ENCODE assay signal across 17 cellular contexts in the genomic region with DNA sequence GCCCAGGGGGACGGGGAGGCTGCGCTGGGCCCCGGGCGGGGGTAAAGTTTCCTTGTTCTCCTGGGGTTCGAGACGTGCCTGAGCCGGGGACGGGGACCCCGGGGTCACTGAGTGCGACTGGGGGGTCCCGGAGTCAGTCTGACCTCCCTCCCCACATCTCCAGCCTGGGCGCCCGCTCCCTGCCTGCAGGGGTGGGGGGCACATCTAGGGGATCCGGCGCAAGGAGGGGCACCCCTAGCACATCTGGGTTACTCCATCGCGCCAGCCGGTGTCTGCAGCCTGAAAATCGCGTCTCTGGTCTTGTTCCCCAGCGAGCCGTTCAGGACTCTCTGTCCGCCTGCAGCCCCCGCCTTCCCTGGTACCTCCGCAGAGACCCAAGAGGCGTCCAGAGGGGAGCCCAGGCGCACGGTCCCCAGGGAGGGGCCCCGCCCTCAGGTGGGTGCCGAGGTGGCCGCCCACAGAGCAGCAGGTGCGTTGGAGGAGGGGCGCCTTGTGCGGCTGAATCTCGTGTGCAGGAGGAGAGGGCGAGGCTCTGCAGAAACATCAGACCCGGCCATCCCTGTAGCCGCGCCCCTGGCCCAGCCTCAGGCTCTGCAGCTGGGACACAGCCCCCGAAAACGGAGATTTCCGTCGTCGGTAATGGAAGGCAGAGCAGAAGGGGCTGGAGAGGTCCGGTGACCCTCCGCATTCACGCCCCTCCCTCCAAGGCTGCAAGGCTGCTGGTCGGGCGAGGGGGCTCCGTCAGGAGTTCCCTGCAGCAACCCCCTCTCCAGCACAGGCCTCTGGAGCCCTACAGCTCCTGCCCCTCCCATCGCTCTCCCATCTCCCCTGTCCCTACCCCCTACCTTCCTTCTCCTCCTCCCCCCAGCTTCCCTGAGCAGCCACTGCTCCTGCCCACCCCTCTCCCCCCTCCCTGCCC. TPM values are rescaled to one million over a fixed set of nuclear protein-coding genes. Genes with fewer than 3 reads are reported as not detected.
DNase-seq lines count a peak whose midpoint lies in the region; ATAC-seq and TF ChIP-seq lines count a peak whose summit lies in the region.
"Had no signal": no experiment of that assay in that cellular context is flagged by ENCODE, and none has a peak within 500 bp of the region (broad histone marks: within the 10 kb centered on the region; RNA-seq: fewer than 3 reads in every experiment).

No MANE protein-coding gene starts in this region.

- no peak overlapping the region for H2BK20ac ChIP-seq in H9 (ENCODE audit: low read depth, low read length, poor library complexity, severe bottlenecking)

- no peak overlapping the region; the same call in 1 of the 2 replicates for H3K14ac ChIP-seq in H9 (ENCODE audit: insufficient read depth, low read length)

- H3K23me2 ChIP-seq in H9 (ENCODE audit: insufficient read length, low read depth, low read length, poor library complexity, severe bottlenecking), result peaks cover 6% of the 10 kb centered on the region

- no peak overlapping the region for H2AFZ ChIP-seq in H9 (ENCODE audit: low read length)

- intact Hi-C loops in upper lobe of right lung (cut with DNase I) (no loop called here), sigmoid colon (cut with DNase I) (no loop called here)

- no peaks in the 10 kb centered on the region for H3K36me3 Mint-ChIP-seq in H9 (ENCODE audit: insufficient read depth in 1 of 3, low read depth in 3 of 3)
- no peaks in the 10 kb centered on the region for H3K36me3 Mint-ChIP-seq in T-helper 2 cell treated with Interferon-gamma antibody and Interleukin-4, amounts not matched to agents 5 μg/mL and 100 μg/mL, for 36 hours (ENCODE audit: low read depth)
- H3K36me3 Mint-ChIP-seq: CD14-positive monocyte had no signal

- H3K18ac ChIP-seq in H9 (ENCODE audit: insufficient read length, low read depth, low read length), result no peak overlapping the region

- no peak overlapping the region for H3K27ac ChIP-seq in H9 (ENCODE audit: insufficient read length, low read depth, low read length)
- H3K27ac ChIP-seq in iPS-20b (ENCODE audit: low read length), result no peak overlapping the region
- H3K27ac ChIP-seq in upper lobe of right lung, result no peak overlapping the region
- H3K27ac ChIP-seq in sigmoid colon, result no peak overlapping the region
- H3K27ac ChIP-seq: esophagus squamous epithelium, heart right ventricle, left lung, RWPE1, thyroid gland had no signal

- no peak overlapping the region for H4K5ac ChIP-seq in H9 (ENCODE audit: insufficient read length, low read depth, low read length)

- H3K27me3 Mint-ChIP-seq in H9 (ENCODE audit: low read depth), result peaks cover 39% of the 10 kb centered on the region
- peaks cover 12% of the 10 kb centered on the region for H3K27me3 Mint-ChIP-seq in T-helper 2 cell treated with Interferon-gamma antibody and Interleukin-4, amounts not matched to agents 5 μg/mL and 100 μg/mL, for 36 hours (ENCODE audit: low read depth)

- H3K9me3 ChIP-seq in H9 (ENCODE audit: control insufficient read depth, low read depth, low read length) (no peaks in the 10 kb centered on the region), iPS-20b (ENCODE audit: insufficient read depth, low read depth, low read length) (no peaks in the 10 kb centered on the region), upper lobe of right lung (no peaks in the 10 kb centered on the region), sigmoid colon (no peaks in the 10 kb centered on the region)
- H3K9me3 ChIP-seq: esophagus squamous epithelium, heart right ventricle, left lung, thyroid gland had no signal

- no peak for ATAC-seq in upper lobe of right lung
- ATAC-seq: heart right ventricle, left lung had no signal

- WGBS in H9 (ENCODE audit: extremely low coverage, insufficient read length, low lambda C conversion rate), result no CpG with 5 or more reads among the region's 51 CpGs
- 13% methylated on average over 51 of the region's 51 CpGs for WGBS in sigmoid colon, 2 donors

- no peaks in the 10 kb centered on the region for H4K20me1 ChIP-seq in H9 (ENCODE audit: control insufficient read depth, insufficient read depth, insufficient read length)

- H4K91ac ChIP-seq in H9 (ENCODE audit: insufficient read length, low read depth, low read length), result no peak overlapping the region

- TF ChIP-seq CTCF in H9 (conservative IDR thresholded peaks at IDR 0.05), result no peak
- TF ChIP-seq CTCF in upper lobe of right lung (IDR thresholded peaks at IDR 0.05), result no peak
- TF ChIP-seq CTCF in sigmoid colon (IDR thresholded peaks at IDR 0.05), result no peak

- no peak overlapping the region for H2BK120ac ChIP-seq in H9 (ENCODE audit: low read depth, low read length, poor library complexity, severe bottlenecking)

- no peak overlapping the region for H3K4ac ChIP-seq in H9 (ENCODE audit: low read depth, low read length)

- H3K79me2 ChIP-seq in H9 (ENCODE audit: insufficient read depth, low read length), result no peaks in the 10 kb centered on the region

- no peak overlapping the region for H3T11ph ChIP-seq in H9 (ENCODE audit: low read length)

- H2BK5ac ChIP-seq in H9 (ENCODE audit: insufficient read length, low read length), result no peak overlapping the region

- DNase-seq in DMS79 (lab: John Stamatoyannopoulos, UW), result peak; percentile 21
- DNase-seq in H9, result peak; percentile 67
- DNase-seq in NCI-H69 (lab: John Stamatoyannopoulos, UW), result peak; percentile 38
- no peak for DNase-seq in upper lobe of right lung
- no peak for DNase-seq in sigmoid colon
- no peak for DNase-seq in T-helper 2 cell treated with Interferon-gamma antibody and Interleukin-4, amounts not matched to agents 5 μg/mL and 100 μg/mL, for 36 hours (ENCODE audit: low spot score)
- DNase-seq: activated CD4-positive, alpha-beta T cell treated with anti-CD3 and anti-CD28 coated beads, Interleukin-2, amount 50 U/mL, for 1 hour; esophagus squamous epithelium; NCI-H82; thyroid gland had no signal

- no peak overlapping the region for H3K9ac ChIP-seq in H9 (ENCODE audit: extremely low read depth, insufficient read length, low read length)
- H3K9ac ChIP-seq in iPS-20b (ENCODE audit: low read depth, low read length), result no peak overlapping the region

- H3K27me3 ChIP-seq in H9 (ENCODE audit: insufficient read depth, low read length) (no peaks in the 10 kb centered on the region; the same call in 1 of the 2 replicates), iPS-20b (ENCODE audit: insufficient read depth, low read length) (peaks cover 44% of the 10 kb centered on the region), upper lobe of right lung (peaks cover 67% of the 10 kb centered on the region), sigmoid colon (peaks cover 27 to 85% (median 61%) of the 10 kb centered on the region in 3 donors)
- H3K27me3 ChIP-seq: thyroid gland had no signal

- no peak for TF ChIP-seq POLR2A in sigmoid colon (IDR thresholded peaks at IDR 0.05)

- TF ChIP-seq EP300 in sigmoid colon (IDR thresholded peaks at IDR 0.05), result no peak

- H3K4me3 ChIP-seq in iPS-20b (ENCODE audit: low read length), result peak overlapping the region; percentile 59; the same call in 1 of the 2 replicates
- no peak overlapping the region for H3K4me3 ChIP-seq in upper lobe of right lung
- no peak overlapping the region for H3K4me3 ChIP-seq in sigmoid colon
- H3K4me3 ChIP-seq: left lung, thyroid gland had no signal

- no peak overlapping the region for H4K8ac ChIP-seq in H9 (replicated peaks; ENCODE audit: insufficient read length, low read depth, low read length)

- no peak overlapping the region for H2BK12ac ChIP-seq in H9 (ENCODE audit: insufficient read length, low read depth, low read length)

- H3K79me1 ChIP-seq in H9 (ENCODE audit: insufficient read depth, low read depth, low read length, poor library complexity, severe bottlenecking), result no peaks in the 10 kb centered on the region

- H3K36me3 ChIP-seq in iPS-20b (ENCODE audit: insufficient read depth, low read depth, low read length), result no peaks in the 10 kb centered on the region
- H3K36me3 ChIP-seq in upper lobe of right lung, result no peaks in the 10 kb centered on the region
- no peaks in the 10 kb centered on the region for H3K36me3 ChIP-seq in sigmoid colon
- H3K36me3 ChIP-seq: esophagus squamous epithelium, heart right ventricle, left lung, thyroid gland had no signal

- peak overlapping the region; percentile 37 for H3K4me2 ChIP-seq in H9 (ENCODE audit: insufficient read depth, insufficient read length, low read length)

- no peak overlapping the region for H3K23ac ChIP-seq in H9 (ENCODE audit: insufficient read length, low read depth, low read length)

- peaks cover 10 to 26% of the 10 kb centered on the region in 2 experiments for H3K4me1 Mint-ChIP-seq in H9
- no peaks in the 10 kb centered on the region for H3K4me1 Mint-ChIP-seq in T-helper 2 cell treated with Interferon-gamma antibody and Interleukin-4, amounts not matched to agents 5 μg/mL and 100 μg/mL, for 36 hours (ENCODE audit: low read depth)
- H3K4me1 Mint-ChIP-seq: CD14-positive monocyte had no signal

- no peaks in the 10 kb centered on the region; a peak in 1 of 5 replicates for H3K9me3 Mint-ChIP-seq in H9
- H3K9me3 Mint-ChIP-seq in T-helper 2 cell treated with Interferon-gamma antibody and Interleukin-4, amounts not matched to agents 5 μg/mL and 100 μg/mL, for 36 hours, result no peaks in the 10 kb centered on the region

- no peak overlapping the region for H3K56ac ChIP-seq in H9 (ENCODE audit: insufficient read length, low read depth, low read length)

- H3K4me1 ChIP-seq in H9 (ENCODE audit: insufficient read depth, low read length) (no peaks in the 10 kb centered on the region; the same call in 1 of the 2 replicates), iPS-20b (ENCODE audit: insufficient read depth, low read length) (no peaks in the 10 kb centered on the region), upper lobe of right lung (no peaks in the 10 kb centered on the region), sigmoid colon (peaks cover 0 to 11% (median 8%) of the 10 kb centered on the region in 4 donors)
- H3K4me1 ChIP-seq: left lung had no signal

- peak overlapping the region; percentile 30 to 69; a peak in 4 of 5 replicates for H3K4me3 Mint-ChIP-seq in H9
- H3K4me3 Mint-ChIP-seq in T-helper 2 cell treated with Interferon-gamma antibody and Interleukin-4, amounts not matched to agents 5 μg/mL and 100 μg/mL, for 36 hours, result no peak overlapping the region

- H2BK15ac ChIP-seq in H9 (ENCODE audit: low read depth, low read length), result no peak overlapping the region

- H2AK5ac ChIP-seq in H9 (ENCODE audit: insufficient read length, low read length), result no peak overlapping the region

- H3K27ac Mint-ChIP-seq in H9, result no peak overlapping the region
- H3K27ac Mint-ChIP-seq in T-helper 2 cell treated with Interferon-gamma antibody and Interleukin-4, amounts not matched to agents 5 μg/mL and 100 μg/mL, for 36 hours, result no peak overlapping the region
- H3K27ac Mint-ChIP-seq: CD14-positive monocyte had no signal

RNA-seq across cellular contexts. Expression of gene CHRNA4, which starts 0.6 kb away (rescaled TPM):
- total RNA-seq in H9 (2021), result 1.1 and 2.5 TPM in 2 replicates
- total RNA-seq in upper lobe of right lung, result 0.06 TPM
- total RNA-seq in sigmoid colon, result 1 to 10 TPM in 1 of 4 donors, not detected in 3; 1.1 TPM
- under 1 TPM in 1 of 3 donors, not detected in 2; 0.07 TPM for polyA plus RNA-seq in sigmoid colon
- total RNA-seq: esophagus squamous epithelium; left lung; pulmonary artery endothelial cell; T-helper 2 cell treated with Interferon-gamma antibody and Interleukin-4, amounts not matched to agents 100 ng/mL and 5 ng/mL, for 36 hours had no signal
- polyA plus RNA-seq: CD14-positive monocyte had no signal

Comparison
In these comparisons a context has a peak if more than half of its experiments do, and no peak if none do; other contexts are left out.
1. DNase-seq: peak in DMS79 (single experiment), H9 (single experiment) and NCI-H69 (single experiment); none in upper lobe of right lung (single experiment), sigmoid colon (single experiment) and T-helper 2 cell treated with Interferon-gamma antibody and Interleukin-4, amounts not matched to agents 5 μg/mL and 100 μg/mL, for 36 hours (single experiment).